ENCODE assay signal across 2 cellular contexts in genomic region chr14:27862684-27863083, GRCh38.
A peak's percentile ranks its signal among the peaks of the same experiment; 100 is the strongest.
TF ChIP-seq lines count a peak whose summit lies in the region.

No MANE protein-coding gene starts in this region.

TF ChIP-seq in HepG2, 621 proteins besides CTCF, POLR2A, EP300 and RAD21:
- TF ChIP-seq CEBPB (IDR thresholded peaks at IDR 0.05; ENCODE audit: borderline replicate concordance, low read depth, low read length): peak; percentile 66; the same call in 1 of the 2 replicates
- TF ChIP-seq PITX1 (CRISPR knock-in tag; IDR thresholded peaks at IDR 0.05): no peak

TF ChIP-seq in H1, 55 proteins besides CTCF, POLR2A, EP300 and RAD21:
- no peak for TF ChIP-seq GABPA (IDR thresholded peaks at IDR 0.05; ENCODE audit: borderline replicate concordance, insufficient read depth, low read length)
- peak; percentile 31; the same call in 1 of the 2 replicates for TF ChIP-seq CEBPB (IDR thresholded peaks at IDR 0.05; ENCODE audit: low read depth, low read length)
TF ChIP-seq in H1: peak in this region for 1.
